ENCODE assay signal across 9 cellular contexts in genomic region chr10:69056129-69056528, GRCh38. TPM values are rescaled to one million over a fixed set of nuclear protein-coding genes. Genes with fewer than 3 reads are reported as not detected.
DNase-seq lines count a peak whose midpoint lies in the region; ATAC-seq and TF ChIP-seq lines count a peak whose summit lies in the region.
"Had no signal": no experiment of that assay in that cellular context is flagged by ENCODE, and none has a peak within 500 bp of the region (broad histone marks: within the 10 kb centered on the region; RNA-seq: fewer than 3 reads in every experiment).

No MANE protein-coding gene starts in this region.

- H3K4me3 ChIP-seq in mesenchymal stem cell (ENCODE audit: insufficient read depth in 1 of 2, low read depth in 1 of 2, low read length in 2 of 2) = no peak overlapping the region
- no peak overlapping the region for H3K4me3 ChIP-seq in aorta (ENCODE audit: low read length in 2 of 2)

- H3K27me3 Mint-ChIP-seq in activated T-helper 1 cell treated with anti-CD3 and anti-CD28 coated beads, Interleukin-12 subunit alpha, Interleukin-12 subunit beta, Interleukin-2, Interleukin-4 antibody, amounts not matched to agents 30 ng/mL and 10 ng/mL and 1 ng/mL, durations not matched to agents 14 hours and 24 hours and 36 hours (ENCODE audit: insufficient read depth) = no peaks in the 10 kb centered on the region
- H3K27me3 Mint-ChIP-seq in WTC11 (ENCODE audit: low read depth) = peaks cover 3% of the 10 kb centered on the region; the same call in 1 of the 2 replicates

- no peaks in the 10 kb centered on the region for H3K9me3 Mint-ChIP-seq in activated T-helper 1 cell treated with anti-CD3 and anti-CD28 coated beads, Interleukin-12 subunit alpha, Interleukin-12 subunit beta, Interleukin-2, Interleukin-4 antibody, amounts not matched to agents 30 ng/mL and 10 ng/mL and 1 ng/mL, durations not matched to agents 14 hours and 24 hours and 36 hours
- H3K9me3 Mint-ChIP-seq in WTC11 = no peaks in the 10 kb centered on the region

- H3K4me1 Mint-ChIP-seq in activated T-helper 1 cell treated with anti-CD3 and anti-CD28 coated beads, Interleukin-12 subunit alpha, Interleukin-12 subunit beta, Interleukin-2, Interleukin-4 antibody, amounts not matched to agents 30 ng/mL and 10 ng/mL and 1 ng/mL, durations not matched to agents 14 hours and 24 hours and 36 hours (ENCODE audit: low read depth) = peaks cover 56% of the 10 kb centered on the region
- peaks cover 20% of the 10 kb centered on the region for H3K4me1 Mint-ChIP-seq in WTC11

- no peak overlapping the region for H3K18ac ChIP-seq in mesenchymal stem cell (ENCODE audit: low read depth in 1 of 2, low read length in 2 of 2)

- H3K9me3 ChIP-seq in mesenchymal stem cell (ENCODE audit: control insufficient read depth, low read length) = no peaks in the 10 kb centered on the region
- no peaks in the 10 kb centered on the region for H3K9me3 ChIP-seq in aorta (ENCODE audit: control insufficient read depth, low read length)

- H3K27me3 ChIP-seq in mesenchymal stem cell (ENCODE audit: control insufficient read depth in 1 of 2, insufficient read depth in 1 of 2, low read length in 2 of 2) = no peaks in the 10 kb centered on the region
- H3K27me3 ChIP-seq in aorta (ENCODE audit: control insufficient read depth in 1 of 2, insufficient read depth in 2 of 2, low read length in 1 of 2) = no peaks in the 10 kb centered on the region

- H3K4me1 ChIP-seq in mesenchymal stem cell (ENCODE audit: control insufficient read depth, insufficient read depth, low read depth, low read length) (peaks cover 17% of the 10 kb centered on the region), aorta (ENCODE audit: control insufficient read depth in 1 of 2, insufficient read depth in 2 of 2, low read length in 2 of 2) (no peaks in the 10 kb centered on the region)

- H2AFZ ChIP-seq in mesenchymal stem cell (ENCODE audit: low read depth, low read length) = no peak overlapping the region

- CTCF ChIA-PET in WTC11 (lab: Charles Lee) = no interaction called here

- H2BK120ac ChIP-seq in mesenchymal stem cell (ENCODE audit: low read depth, low read length) = no peak overlapping the region

- H3K36me3 ChIP-seq in mesenchymal stem cell (ENCODE audit: control insufficient read depth in 1 of 2, insufficient read depth in 2 of 2, low read depth in 1 of 2, low read length in 2 of 2) = no peaks in the 10 kb centered on the region
- no peaks in the 10 kb centered on the region for H3K36me3 ChIP-seq in aorta (ENCODE audit: control insufficient read depth in 1 of 2, insufficient read depth in 2 of 2, low read length in 1 of 2)

- ATAC-seq in aorta (ENCODE audit: low FRiP score) (peak; percentile 12), GM18907 (IDR thresholded peaks at IDR 0.05; ENCODE audit: unreplicated experiment) (no peak), HG03025 (IDR thresholded peaks at IDR 0.05; ENCODE audit: low FRiP score, unreplicated experiment) (no peak), WTC11 (no peak)

- TF ChIP-seq CTCF in WTC11 (IDR thresholded peaks at IDR 0.05) = no peak

- intact Hi-C loops in activated T-helper 1 cell treated with anti-CD3 and anti-CD28 coated beads, Interleukin-12 subunit alpha, Interleukin-12 subunit beta, Interleukin-2, Interleukin-4 antibody, amounts not matched to agents 30 ng/mL and 10 ng/mL and 1 ng/mL, durations not matched to agents 14 hours and 24 hours and 36 hours (cut with micrococcal nuclease) = no loop called here
- intact Hi-C loops in aorta (cut with DNase I) = no loop called here

- no peaks in the 10 kb centered on the region for H3K79me1 ChIP-seq in mesenchymal stem cell (replicated peaks; ENCODE audit: low read length, poor library complexity, severe bottlenecking)

- peak overlapping the region; percentile 84 for H2BK15ac ChIP-seq in mesenchymal stem cell (ENCODE audit: low read depth, poor library complexity, severe bottlenecking)

- no peak overlapping the region for H3K14ac ChIP-seq in mesenchymal stem cell (ENCODE audit: low read length in 2 of 2)

- H3K27ac ChIP-seq in mesenchymal stem cell (ENCODE audit: low read length, poor library complexity, severe bottlenecking) = no peak overlapping the region
- no peak overlapping the region for H3K27ac ChIP-seq in aorta (ENCODE audit: low read depth in 1 of 2, low read length in 2 of 2)

- no peak overlapping the region for H2BK5ac ChIP-seq in mesenchymal stem cell (ENCODE audit: low read depth, low read length, poor library complexity, severe bottlenecking)

- peak overlapping the region; percentile 84 for H3K27ac Mint-ChIP-seq in activated T-helper 1 cell treated with anti-CD3 and anti-CD28 coated beads, Interleukin-12 subunit alpha, Interleukin-12 subunit beta, Interleukin-2, Interleukin-4 antibody, amounts not matched to agents 30 ng/mL and 10 ng/mL and 1 ng/mL, durations not matched to agents 14 hours and 24 hours and 36 hours
- no peak overlapping the region for H3K27ac Mint-ChIP-seq in WTC11

- H3K4me3 Mint-ChIP-seq in activated T-helper 1 cell treated with anti-CD3 and anti-CD28 coated beads, Interleukin-12 subunit alpha, Interleukin-12 subunit beta, Interleukin-2, Interleukin-4 antibody, amounts not matched to agents 30 ng/mL and 10 ng/mL and 1 ng/mL, durations not matched to agents 14 hours and 24 hours and 36 hours = no peak overlapping the region
- H3K4me3 Mint-ChIP-seq in WTC11 = no peak overlapping the region

- no peak overlapping the region for H4K91ac ChIP-seq in mesenchymal stem cell (ENCODE audit: low read length)

- H2BK12ac ChIP-seq in mesenchymal stem cell (ENCODE audit: low read length in 2 of 2) = peak overlapping the region in 1 of 2 experiments; percentile 25

- H2AK5ac ChIP-seq in mesenchymal stem cell (ENCODE audit: low read length, severe bottlenecking) = peak overlapping the region; percentile 30

- WGBS in mesenchymal stem cell = 57% methylated on average over 7 of the region's 7 CpGs
- WGBS in aorta, 2 donors = 39 to 42% methylated on average over 7 of the region's 7 CpGs

- H3K4ac ChIP-seq in mesenchymal stem cell (ENCODE audit: low read depth in 1 of 2, low read length in 2 of 2) = no peak overlapping the region

- POLR2A ChIA-PET in WTC11 (lab: Charles Lee) = no interaction called here

- no peak overlapping the region for H3K4me2 ChIP-seq in mesenchymal stem cell (ENCODE audit: low read length, poor library complexity, severe bottlenecking)

- peak overlapping the region; percentile 47 for H4K8ac ChIP-seq in mesenchymal stem cell (ENCODE audit: low read length)

- no peak overlapping the region for H3K9ac ChIP-seq in mesenchymal stem cell (ENCODE audit: low read length)

- peaks cover 3% of the 10 kb centered on the region for H3K36me3 Mint-ChIP-seq in activated T-helper 1 cell treated with anti-CD3 and anti-CD28 coated beads, Interleukin-12 subunit alpha, Interleukin-12 subunit beta, Interleukin-2, Interleukin-4 antibody, amounts not matched to agents 30 ng/mL and 10 ng/mL and 1 ng/mL, durations not matched to agents 14 hours and 24 hours and 36 hours (ENCODE audit: low read depth)
- no peaks in the 10 kb centered on the region for H3K36me3 Mint-ChIP-seq in WTC11

- no peak overlapping the region for H3K23ac ChIP-seq in mesenchymal stem cell (ENCODE audit: low read length in 2 of 2)

- DNase-seq in activated T-cell treated with anti-CD3 and anti-CD28 coated beads, Interleukin-2, amount 50 U/mL, for 48 hours = peak; percentile 43 to 45
- DNase-seq in activated T-cell treated with anti-CD3 and anti-CD28 coated beads for 4 hours = no peak
- no peak for DNase-seq in activated T-helper 1 cell treated with anti-CD3 and anti-CD28 coated beads, Interleukin-12 subunit alpha, Interleukin-12 subunit beta, Interleukin-2, Interleukin-4 antibody, amounts not matched to agents 30 ng/mL and 10 ng/mL and 1 ng/mL, durations not matched to agents 14 hours and 24 hours and 36 hours (ENCODE audit: low spot score)
- DNase-seq in mesenchymal stem cell = no peak
- peak in 1 of 2 donors; percentile 69 for DNase-seq in aorta
- no peak for DNase-seq in WTC11 (ENCODE audit: low spot score)
- DNase-seq: NCI-H510A had no signal

TF ChIP-seq in WTC11, 78 proteins besides CTCF, POLR2A, EP300 and RAD21 (continues in another document):
- no peak for TF ChIP-seq ZNF317 (CRISPR knock-in tag; IDR thresholded peaks at IDR 0.05; ENCODE audit: borderline replicate concordance, low read depth)
- TF ChIP-seq ZNF263 (CRISPR knock-in tag; IDR thresholded peaks at IDR 0.05; ENCODE audit: low read depth) = no peak
- no peak for TF ChIP-seq USF1 (CRISPR knock-in tag; IDR thresholded peaks at IDR 0.05)
- TF ChIP-seq MLX (CRISPR knock-in tag; IDR thresholded peaks at IDR 0.05) = no peak
- no peak for TF ChIP-seq IRF1 (CRISPR knock-in tag; IDR thresholded peaks at IDR 0.05)

RNA-seq across cellular contexts. Expression of gene SRGN, which starts 31.8 kb away (rescaled TPM):
- 1,217 and 1,242 TPM in 2 replicates for total RNA-seq in activated T-helper 1 cell treated with anti-CD3 and anti-CD28 coated beads, Interleukin-12 subunit alpha, Interleukin-12 subunit beta, Interleukin-2, Interleukin-4 antibody, amounts not matched to agents 30 ng/mL and 10 ng/mL and 1 ng/mL, durations not matched to agents 14 hours and 24 hours and 36 hours
- 1.1 TPM for polyA plus RNA-seq in mesenchymal stem cell (2013, experiment 1 of 2)
- polyA plus RNA-seq in mesenchymal stem cell (2013, experiment 2 of 2) = 1.1 TPM
- total RNA-seq in aorta = 100 to 1,000 TPM; 168 to 230 TPM
- 100 to 1,000 TPM; 121 to 176 TPM for polyA plus RNA-seq in aorta
- total RNA-seq in WTC11 (2021) = 1.2 to 1.4 TPM (median 1.3 TPM) in 3 replicates

Comparison
In these comparisons a context has a peak if more than half of its experiments do, and no peak if none do; other contexts are left out.
1. DNase-seq: peak in activated T-cell treated with anti-CD3 and anti-CD28 coated beads, Interleukin-2, amount 50 U/mL, for 48 hours (2 of 2); none in activated T-cell treated with anti-CD3 and anti-CD28 coated beads for 4 hours (single experiment), activated T-helper 1 cell treated with anti-CD3 and anti-CD28 coated beads, Interleukin-12 subunit alpha, Interleukin-12 subunit beta, Interleukin-2, Interleukin-4 antibody, amounts not matched to agents 30 ng/mL and 10 ng/mL and 1 ng/mL, durations not matched to agents 14 hours and 24 hours and 36 hours (single experiment), mesenchymal stem cell (single experiment) and WTC11 (single experiment).
2. RNA of gene SRGN, which starts 31.8 kb away (total RNA-seq): 1,217 to 1,242 TPM in activated T-helper 1 cell treated with anti-CD3 and anti-CD28 coated beads, Interleukin-12 subunit alpha, Interleukin-12 subunit beta, Interleukin-2, Interleukin-4 antibody, amounts not matched to agents 30 ng/mL and 10 ng/mL and 1 ng/mL, durations not matched to agents 14 hours and 24 hours and 36 hours and 168 to 230 TPM in aorta; 1.2 to 1.4 TPM in WTC11; every median in the first group is over 10 times any median in the second.